Comparison of ENCODE assay signal across 7 cellular contexts in the genomic region with DNA sequence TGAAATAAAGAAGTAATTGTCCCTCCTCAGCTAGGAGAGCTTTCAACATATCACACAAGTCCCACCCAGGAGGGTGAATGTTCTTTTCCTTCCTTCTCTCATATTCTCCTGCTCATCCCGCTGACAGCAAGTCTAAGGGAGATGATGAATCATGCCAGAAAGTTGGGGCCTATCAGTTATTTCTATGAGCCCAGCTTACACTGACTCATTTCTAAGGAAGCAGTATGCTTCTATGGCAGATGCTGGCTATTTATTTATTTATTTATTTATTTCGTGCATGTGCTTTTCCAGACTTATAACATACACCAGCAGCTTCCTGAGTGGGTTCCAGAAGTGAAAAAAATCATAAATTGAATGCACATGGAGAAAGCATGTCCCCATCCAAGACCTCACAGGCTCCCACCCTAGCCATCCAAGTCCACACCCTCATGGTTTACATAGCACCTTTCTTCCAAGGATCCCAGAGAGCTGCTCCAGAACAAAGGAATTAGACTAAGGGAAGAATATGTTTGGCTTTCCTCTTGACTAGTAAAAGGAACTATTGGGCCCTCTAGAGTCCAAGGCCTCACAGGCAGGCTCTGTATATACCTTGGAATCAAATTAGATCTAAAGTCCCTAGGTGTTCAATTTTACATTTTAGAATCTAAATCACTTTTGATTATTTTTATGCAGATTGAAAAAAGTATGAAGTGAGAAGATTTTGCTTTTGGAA.
DNase-seq lines count a peak whose midpoint lies in the region; ATAC-seq and TF ChIP-seq lines count a peak whose summit lies in the region.

No MANE protein-coding gene starts in this region.

- no TSS peak for BruUV-seq in OCI-LY7 (replicated peaks; lab: Mats Ljungman, UMichigan)

- H3K79me2 ChIP-seq in OCI-LY7 (ENCODE audit: insufficient read depth, low read depth, low read length): no peaks in the 10 kb centered on the region
- no peaks in the 10 kb centered on the region for H3K79me2 ChIP-seq in smooth muscle cell (ENCODE audit: low read depth)

- TF ChIP-seq CTCF in OCI-LY7 (conservative IDR thresholded peaks at IDR 0.05; ENCODE audit: low read length) (no peak), smooth muscle cell (IDR thresholded peaks at IDR 0.05; ENCODE audit: borderline replicate concordance, insufficient read depth, poor library complexity, severe bottlenecking) (no peak)

- H3K9me2 ChIP-seq in OCI-LY7 (ENCODE audit: insufficient read depth, low read length): no peaks in the 10 kb centered on the region

- H3K27ac ChIP-seq in OCI-LY7 (ENCODE audit: low read depth, low read length, poor library complexity, severe bottlenecking) (no peak overlapping the region), smooth muscle cell (ENCODE audit: low read depth) (peak overlapping the region; percentile 88)

- DNase-seq in OCI-LY7 (ENCODE audit: low spot score): no peak
- peak; percentile 75 for DNase-seq in fibroblast of gingiva (ENCODE audit: low read depth)
- peak; percentile 2 for DNase-seq in smooth muscle cell (lab: John Stamatoyannopoulos, UW; ENCODE audit: unreplicated experiment)
- no peak for DNase-seq in NCI-H2107 treated with DMSO at 0.1 percent for 48 hours (lab: John Stamatoyannopoulos, UW; ENCODE audit: unreplicated experiment)

- peak; percentile 5 for ATAC-seq in GM18868 (IDR thresholded peaks at IDR 0.05; ENCODE audit: unreplicated experiment)
- no peak for ATAC-seq in HG02763 (IDR thresholded peaks at IDR 0.05; ENCODE audit: unreplicated experiment)
- no peak for ATAC-seq in GM19351 (IDR thresholded peaks at IDR 0.05; ENCODE audit: unreplicated experiment)

- CTCF ChIA-PET in OCI-LY7 (lab: Charles Lee; ENCODE audit: unreplicated experiment): no interaction called here

- peak overlapping the region; percentile 48; the same call in 1 of the 2 replicates for H2AFZ ChIP-seq in OCI-LY7 (ENCODE audit: low read length)
- H2AFZ ChIP-seq in smooth muscle cell (ENCODE audit: low read depth): no peak overlapping the region

- intact Hi-C loops in OCI-LY7 (cut with micrococcal nuclease; ENCODE audit: unreplicated experiment): no loop called here

- H3K27me3 ChIP-seq in smooth muscle cell (ENCODE audit: low read depth): no peaks in the 10 kb centered on the region

- H3F3A ChIP-seq in smooth muscle cell (ENCODE audit: low read depth): peaks cover 50% of the 10 kb centered on the region

- H3K4me1 ChIP-seq in OCI-LY7 (ENCODE audit: insufficient read depth, low read length, poor library complexity, severe bottlenecking) (peaks cover 17% of the 10 kb centered on the region), smooth muscle cell (ENCODE audit: low read depth) (peaks cover 49% of the 10 kb centered on the region)

- no peak overlapping the region for H3K4me3 ChIP-seq in OCI-LY7 (ENCODE audit: low read depth, low read length, poor library complexity, severe bottlenecking)
- H3K4me3 ChIP-seq in smooth muscle cell: no peak overlapping the region

- WGBS in smooth muscle cell (ENCODE audit: low lambda C conversion rate): 5% methylated on average over 2 of the region's 2 CpGs

- POLR2A ChIA-PET in OCI-LY7 (lab: Charles Lee): interaction anchor here (0.7 kb wide), 1 partner anchor 791 kb away, joined by 3 read pairs; no protein-coding TSS in a partner anchor

- no peak overlapping the region for H3K4me2 ChIP-seq in OCI-LY7 (ENCODE audit: low read length)
- peak overlapping the region; percentile 61 for H3K4me2 ChIP-seq in smooth muscle cell

- peak overlapping the region; percentile 30 for H3K9ac ChIP-seq in smooth muscle cell (ENCODE audit: low read depth)

- H3K9me3 ChIP-seq in OCI-LY7 (ENCODE audit: low read length) (no peaks in the 10 kb centered on the region), smooth muscle cell (replicated peaks; ENCODE audit: low read depth) (no peaks in the 10 kb centered on the region)

- H4K20me1 ChIP-seq in OCI-LY7 (ENCODE audit: insufficient read depth, low read length): no peaks in the 10 kb centered on the region
- no peaks in the 10 kb centered on the region for H4K20me1 ChIP-seq in smooth muscle cell (ENCODE audit: low read depth)

- H3K36me3 ChIP-seq in OCI-LY7 (ENCODE audit: insufficient read depth, low read length): no peaks in the 10 kb centered on the region
- H3K36me3 ChIP-seq in smooth muscle cell (ENCODE audit: low read depth): no peaks in the 10 kb centered on the region

Comparison
In these comparisons a context has a peak if more than half of its experiments do, and no peak if none do; other contexts are left out.
1. DNase-seq: peak in fibroblast of gingiva (single experiment) and smooth muscle cell (single experiment); none in OCI-LY7 (single experiment) and NCI-H2107 treated with DMSO at 0.1 percent for 48 hours (single experiment).